In the genomic region with DNA sequence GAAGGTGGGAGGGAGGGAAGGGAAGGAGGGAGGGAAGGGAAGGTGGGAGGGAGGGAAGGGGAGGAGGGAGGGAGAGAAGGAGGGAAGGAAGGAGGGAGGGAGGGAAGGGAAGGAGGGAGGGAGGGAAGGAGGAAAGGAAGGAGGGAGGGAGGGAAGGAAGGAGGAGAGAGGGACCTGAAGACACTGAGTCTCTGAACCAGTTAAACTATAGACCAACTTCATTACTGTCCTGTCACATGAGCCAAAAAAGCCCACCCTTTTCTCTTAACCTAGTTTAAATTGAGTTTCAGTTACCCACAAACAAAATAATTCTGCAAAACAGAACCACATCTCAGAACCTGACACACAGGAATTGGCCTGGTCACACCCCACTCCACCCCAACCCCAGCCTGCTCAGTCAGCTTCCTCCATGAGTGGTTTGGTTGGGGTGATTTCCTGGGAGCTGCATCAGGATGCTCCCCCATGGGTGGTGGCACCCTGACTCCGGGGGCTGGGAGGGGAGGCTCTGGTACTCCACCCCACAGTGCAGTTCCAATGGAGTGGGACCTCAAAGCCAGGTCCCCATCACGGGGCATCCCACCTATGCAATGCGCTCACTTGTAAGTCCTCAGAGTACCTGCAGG, we compare ENCODE assay signal across 19 cellular contexts. TPM values are rescaled to one million over a fixed set of nuclear protein-coding genes. Genes with fewer than 3 reads are reported as not detected.
DNase-seq lines count a peak whose midpoint lies in the region; ATAC-seq, FAIRE-seq and TF ChIP-seq lines count a peak whose summit lies in the region.
"Had no signal": no experiment of that assay in that cellular context is flagged by ENCODE, and none has a peak within 500 bp of the region (broad histone marks: within the 10 kb centered on the region; RNA-seq: fewer than 3 reads in every experiment).

No MANE protein-coding gene starts in this region.

- TF ChIP-seq CTCF in OCI-LY1 (IDR thresholded peaks at IDR 0.05; ENCODE audit: low read length) = peak; percentile 12; the same call in 1 of the 2 replicates
- no peak for TF ChIP-seq CTCF in K562 (IDR thresholded peaks at IDR 0.05 in 2 of 3, conservative IDR thresholded peaks at IDR 0.05 in 1 of 3; ENCODE audit: insufficient read depth in 2 of 3, low read depth in 1 of 3, low read length in 3 of 3)
- TF ChIP-seq CTCF in natural killer cell (IDR thresholded peaks at IDR 0.05) = no peak
- TF ChIP-seq CTCF in gastrocnemius medialis (IDR thresholded peaks at IDR 0.05 in 4 of 5, conservative IDR thresholded peaks at IDR 0.05 in 1 of 5) = no peak

- H3K9ac ChIP-seq in OCI-LY1 (ENCODE audit: low read length) = no peak overlapping the region
- H3K9ac ChIP-seq in K562 (ENCODE audit: insufficient read depth in 1 of 2, low read depth in 2 of 2, low read length in 2 of 2) = peak overlapping the region in 1 of 2 experiments; percentile 42; a peak in 1 of 4 replicates

- H3K27ac Mint-ChIP-seq in activated CD4-positive, alpha-beta T cell treated with anti-CD3 and anti-CD28 coated beads, Interleukin-2, amount 10 ng/mL, durations not matched to agents 7 days and 5 days = peak overlapping the region; percentile 85
- peak overlapping the region; percentile 67 to 76 for H3K27ac Mint-ChIP-seq in natural killer cell
- H3K27ac Mint-ChIP-seq: WTC11 had no signal

- H4K20me1 ChIP-seq in OCI-LY1 (ENCODE audit: insufficient read depth, low read length) (no peaks in the 10 kb centered on the region), K562 (replicated peaks; ENCODE audit: control insufficient read depth, insufficient read depth, low read length) (no peaks in the 10 kb centered on the region)

- POLR2A ChIA-PET in activated CD4-positive, alpha-beta T cell treated with anti-CD3 and anti-CD28 coated beads, Interleukin-2, amount 10 ng/mL, durations not matched to agents 7 days and 5 days (lab: Charles Lee) = no interaction called here
- POLR2A ChIA-PET in K562 (lab: Yijun Ruan, JAX) = interaction anchor here (0.5 to 2.0 kb wide), 2 partner anchors 13 to 19 kb away, joined by 3 to 6 read pairs; no protein-coding TSS in a partner anchor

- no peak for FAIRE-seq in K562 (lab: Jason Lieb, UNC)
- FAIRE-seq: A549, GM12878 had no signal

- H2AFZ ChIP-seq in OCI-LY1 (ENCODE audit: low read length) = no peak overlapping the region
- no peak overlapping the region for H2AFZ ChIP-seq in K562 (ENCODE audit: low read depth, low read length)

- H3K4me1 Mint-ChIP-seq in activated CD4-positive, alpha-beta T cell treated with anti-CD3 and anti-CD28 coated beads, Interleukin-2, amount 10 ng/mL, durations not matched to agents 7 days and 5 days = peaks cover 75% of the 10 kb centered on the region
- H3K4me1 Mint-ChIP-seq in natural killer cell = peaks cover 70 to 73% of the 10 kb centered on the region in 2 donors

- TF ChIP-seq RAD21 in K562 (CRISPR knock-in tag; conservative IDR thresholded peaks at IDR 0.05 in 1 of 2, IDR thresholded peaks at IDR 0.05 in 1 of 2) = no peak

- H3K79me2 ChIP-seq in OCI-LY1 (ENCODE audit: insufficient read depth, low read length) = no peaks in the 10 kb centered on the region
- H3K79me2 ChIP-seq in K562 (ENCODE audit: control insufficient read depth, insufficient read depth, low read length) = no peaks in the 10 kb centered on the region

- H3K36me3 ChIP-seq in OCI-LY1 (ENCODE audit: insufficient read depth, low read length) (no peaks in the 10 kb centered on the region), K562 (ENCODE audit: control insufficient read depth, insufficient read depth, low read length) (no peaks in the 10 kb centered on the region), gastrocnemius medialis (no peaks in the 10 kb centered on the region)
- H3K36me3 ChIP-seq: tibial nerve had no signal

- H3K4me2 ChIP-seq in OCI-LY1 (ENCODE audit: low read length) = no peak overlapping the region
- H3K4me2 ChIP-seq in K562 (ENCODE audit: insufficient read depth, low read length) = no peak overlapping the region
- H3K4me2 ChIP-seq: A549 had no signal

- TF ChIP-seq POLR2A in K562 (conservative IDR thresholded peaks at IDR 0.05) (no peak), gastrocnemius medialis (IDR thresholded peaks at IDR 0.05) (no peak)

- CTCF ChIA-PET in activated CD4-positive, alpha-beta T cell treated with anti-CD3 and anti-CD28 coated beads, Interleukin-2, amount 10 ng/mL, durations not matched to agents 7 days and 5 days (lab: Charles Lee) = interaction anchor here (0.6 to 2.4 kb wide), 8 partner anchors 18 to 140 kb away, joined by 3 to 14 read pairs (median 4); a partner anchor contains a TSS
- CTCF ChIA-PET in K562 (lab: Yijun Ruan, JAX; ENCODE audit: low intra/inter-chr PET ratio) = no interaction called here

- H3K27me3 ChIP-seq in OCI-LY1 (ENCODE audit: insufficient read depth, low read length) (peaks cover 3% of the 10 kb centered on the region; the same call in 1 of the 2 replicates), K562 (ENCODE audit: control insufficient read depth in 2 of 2, insufficient read depth in 2 of 2, low read length in 2 of 2) (peaks cover 12 to 28% of the 10 kb centered on the region in 2 experiments; a peak in 4 of 5 replicates), gastrocnemius medialis (peaks cover 5 to 8% (median 7%) of the 10 kb centered on the region in 3 donors)

- peaks cover 2% of the 10 kb centered on the region for H3K36me3 Mint-ChIP-seq in activated CD4-positive, alpha-beta T cell treated with anti-CD3 and anti-CD28 coated beads, Interleukin-2, amount 10 ng/mL, durations not matched to agents 7 days and 5 days (ENCODE audit: low read depth)
- H3K36me3 Mint-ChIP-seq in natural killer cell = no peaks in the 10 kb centered on the region
- H3K36me3 Mint-ChIP-seq: WTC11 had no signal

- H3K27me3 Mint-ChIP-seq in activated CD4-positive, alpha-beta T cell treated with anti-CD3 and anti-CD28 coated beads, Interleukin-2, amount 10 ng/mL, durations not matched to agents 7 days and 5 days = peaks cover 19% of the 10 kb centered on the region
- no peaks in the 10 kb centered on the region for H3K27me3 Mint-ChIP-seq in natural killer cell (ENCODE audit: low read depth in 2 of 2)

- H3K27ac ChIP-seq in OCI-LY1 (ENCODE audit: low read depth, low read length, poor library complexity, severe bottlenecking) = no peak overlapping the region
- no peak overlapping the region for H3K27ac ChIP-seq in K562 (ENCODE audit: extremely low read depth, low read depth, low read length)
- H3K27ac ChIP-seq in gastrocnemius medialis = no peak overlapping the region
- H3K27ac ChIP-seq: A549, dorsolateral prefrontal cortex, tibial nerve had no signal

- ATAC-seq in K562 = no peak
- peak; percentile 19 to 38 (median 27) for ATAC-seq in natural killer cell
- no peak for ATAC-seq in HG03159 (IDR thresholded peaks at IDR 0.05; ENCODE audit: unreplicated experiment)
- no peak for ATAC-seq in gastrocnemius medialis
- ATAC-seq: A549, GM12878, right cardiac atrium, WTC11 had no signal

- intact Hi-C loops in K562 (cut with micrococcal nuclease) (loop anchor here (5.0 kb wide), 2 partner anchors 34 to 46 kb away; no protein-coding TSS in a partner anchor), natural killer cell (cut with micrococcal nuclease) (no loop called here), gastrocnemius medialis (cut with DNase I; ENCODE audit: low total_unique reads) (no loop called here)

- no peaks in the 10 kb centered on the region for H3K9me3 Mint-ChIP-seq in activated CD4-positive, alpha-beta T cell treated with anti-CD3 and anti-CD28 coated beads, Interleukin-2, amount 10 ng/mL, durations not matched to agents 7 days and 5 days
- H3K9me3 Mint-ChIP-seq in natural killer cell = no peaks in the 10 kb centered on the region
- H3K9me3 Mint-ChIP-seq: WTC11 had no signal

- H3K4me3 ChIP-seq in OCI-LY1 (ENCODE audit: low read depth, low read length, poor library complexity, severe bottlenecking) (no peak overlapping the region), K562 (no peak overlapping the region), gastrocnemius medialis (no peak overlapping the region)
- H3K4me3 ChIP-seq: A549, dorsolateral prefrontal cortex, GM12878, tibial nerve had no signal

- BruUV-seq in K562 (replicated peaks; lab: Mats Ljungman, UMichigan) = no TSS peak

- H3K4me3 Mint-ChIP-seq in activated CD4-positive, alpha-beta T cell treated with anti-CD3 and anti-CD28 coated beads, Interleukin-2, amount 10 ng/mL, durations not matched to agents 7 days and 5 days = no peak overlapping the region
- H3K4me3 Mint-ChIP-seq in natural killer cell = peak overlapping the region; percentile 50
- H3K4me3 Mint-ChIP-seq: WTC11 had no signal

- 6% methylated on average over 3 of the region's 3 CpGs for WGBS in K562 (ENCODE audit: insufficient coverage, low coverage, missing lambda C conversion rate)

- H3K9me1 ChIP-seq in K562 (ENCODE audit: control insufficient read depth, insufficient read depth, low read length) = no peaks in the 10 kb centered on the region

- H3K4me1 ChIP-seq in OCI-LY1 (ENCODE audit: insufficient read depth, low read length, severe bottlenecking) = peaks cover 16% of the 10 kb centered on the region
- peaks cover 5 to 30% of the 10 kb centered on the region in 2 experiments for H3K4me1 ChIP-seq in K562 (replicated peaks in 1 of 2; ENCODE audit: control insufficient read depth in 2 of 2, insufficient read depth in 2 of 2, low read length in 2 of 2)
- peaks cover 24 to 26% of the 10 kb centered on the region in 2 donors for H3K4me1 ChIP-seq in gastrocnemius medialis

- H3K9me3 ChIP-seq in OCI-LY1 (ENCODE audit: low read length) (no peaks in the 10 kb centered on the region), K562 (replicated peaks; ENCODE audit: control insufficient read depth, insufficient read depth, low read depth, low read length) (no peaks in the 10 kb centered on the region), gastrocnemius medialis (no peaks in the 10 kb centered on the region)
- H3K9me3 ChIP-seq: A549, Caco-2, tibial nerve had no signal

- TF ChIP-seq EP300 in K562 (IDR thresholded peaks at IDR 0.05; ENCODE audit: low read length) = no peak

- in situ Hi-C loops in K562 (cut with MboI) = no loop called here
- in situ Hi-C loops in gastrocnemius medialis (cut with MboI; ENCODE audit: low sequenced_read_pairs in 4 of 4) = no loop called here

- no peaks in the 10 kb centered on the region for H3F3A ChIP-seq in OCI-LY1 (ENCODE audit: insufficient read depth, low read length)

- DNase-seq in activated CD4-positive, alpha-beta T cell treated with anti-CD3 and anti-CD28 coated beads, Interleukin-2, amount 10 ng/mL, durations not matched to agents 7 days and 5 days = peak; percentile 41
- no peak for DNase-seq in activated CD4-positive, alpha-beta T cell treated with anti-CD3 and anti-CD28 coated beads for 4 hours
- DNase-seq in K562 (ENCODE audit: extremely low read depth in 1 of 4, low spot score in 3 of 4) (no peak), natural killer cell (no peak), NCI-H1092 (lab: John Stamatoyannopoulos, UW) (no peak), gastrocnemius medialis (no peak)
- DNase-seq: NCI-H1417 treated with DMSO at 0.1 percent for 48 hours; NCI-H446; right cardiac atrium; stimulated activated CD4-positive, alpha-beta T cell treated with anti-CD3 and anti-CD28 coated beads, Interleukin-2, amount 100 ng/mL, for 48 hours; stimulated activated CD8-positive, alpha-beta memory T cell treated with anti-CD3 and anti-CD28 coated beads, Interleukin-4, amount 100 ng/mL, for 48 hours had no signal

- H3K9me2 ChIP-seq in OCI-LY1 (ENCODE audit: low read depth, low read length) = no peaks in the 10 kb centered on the region

RNA-seq across cellular contexts. Expression of a gene that starts 4.7 kb away (rescaled TPM):
- total RNA-seq in activated CD4-positive, alpha-beta T cell treated with anti-CD3 and anti-CD28 coated beads, Interleukin-2, amount 10 ng/mL, durations not matched to agents 7 days and 5 days = 1 to 10 TPM; 3.8 TPM
- total RNA-seq in K562 (2011; cell fraction: chromatin; rRNA removed; ENCODE audit: low replicate concordance) = 0.42 and 1.0 TPM in 2 replicates
- 0.26 and 0.67 TPM in 2 replicates for total RNA-seq in K562 (2011; cell fraction: nucleolus; rRNA removed)
- 0.22 TPM in 1 of 2 replicates, not detected in the other for total RNA-seq in K562 (2011; cell fraction: nucleoplasm; rRNA removed)
- total RNA-seq in K562 (2014; rRNA removed) = not detected in 2 replicates
- total RNA-seq in K562 (2014; rRNA removed; fragmentation: Illumina TruSeq; extraction: Trizol) = not detected in 2 replicates
- not detected in 2 replicates for total RNA-seq in K562 (2015; rRNA removed; fragmentation: Illumina TruSeq; extraction: Trizol)
- total RNA-seq in K562 (2021) = 0.04 TPM in 1 of 2 replicates, not detected in the other
- not detected in 2 replicates for polyA plus RNA-seq in K562 (2011; rRNA removed)
- 0.12 TPM in 1 of 2 replicates, not detected in the other for polyA plus RNA-seq in K562 (2011; cell fraction: cytosol; rRNA removed)
- 0.18 and 0.55 TPM in 2 replicates for polyA plus RNA-seq in K562 (2011; cell fraction: nucleus; rRNA removed)
- polyA plus RNA-seq in K562 (2012) = 2.3 and 2.6 TPM in 2 replicates
- polyA plus RNA-seq in K562 (2014; fragmentation: Illumina TruSeq; extraction: Trizol) = 0.10 and 0.18 TPM in 2 replicates
- polyA plus RNA-seq in K562 (2014; fragmentation: Nextera tagmentation; extraction: Ambion mirVana) = under 1 TPM; 0.08 to 0.20 TPM
- 0.11 and 0.58 TPM in 2 replicates for polyA plus RNA-seq in K562 (2014; rRNA removed)
- polyA minus RNA-seq in K562 (2011; rRNA and poly(A)+ RNA removed) = not detected in 2 replicates
- not detected in 2 replicates for polyA minus RNA-seq in K562 (2011; cell fraction: cytosol; rRNA and poly(A)+ RNA removed)
- 0.27 and 0.44 TPM in 2 replicates for polyA minus RNA-seq in K562 (2011; cell fraction: nucleus; rRNA and poly(A)+ RNA removed)
- 1 to 10 TPM in 2 of 3 donors, under 1 TPM in 1; 0.92 to 1.6 (median 1.6) TPM for total RNA-seq in natural killer cell
- under 1 TPM in 1 of 4 donors, not detected in 3; 0.13 TPM for total RNA-seq in gastrocnemius medialis
- total RNA-seq: Caco-2 had no signal

RNA-seq across cellular contexts. Expression of a gene that starts 20.8 kb away (rescaled TPM):
- under 1 TPM; 0.04 to 0.17 TPM for total RNA-seq in activated CD4-positive, alpha-beta T cell treated with anti-CD3 and anti-CD28 coated beads, Interleukin-2, amount 10 ng/mL, durations not matched to agents 7 days and 5 days
- total RNA-seq in K562 (2011; cell fraction: chromatin; rRNA removed; ENCODE audit: low replicate concordance) = 2.2 and 9.7 TPM in 2 replicates
- total RNA-seq in K562 (2011; cell fraction: nucleolus; rRNA removed) = 4.7 and 5.7 TPM in 2 replicates
- 2.8 and 3.1 TPM in 2 replicates for total RNA-seq in K562 (2011; cell fraction: nucleoplasm; rRNA removed)
- total RNA-seq in K562 (2014; rRNA removed) (1.6 and 1.8 TPM in 2 replicates), K562 (2014; rRNA removed; fragmentation: Illumina TruSeq; extraction: Trizol) (0.73 and 1.4 TPM in 2 replicates), K562 (2015; rRNA removed; fragmentation: Illumina TruSeq; extraction: Trizol) (0.08 and 0.29 TPM in 2 replicates), K562 (2021) (1.1 and 1.4 TPM in 2 replicates), natural killer cell (under 1 TPM; 0.10 to 0.14 (median 0.14) TPM), gastrocnemius medialis (100 to 1,000 TPM in 1 of 4 donors, 10 to 100 TPM in 3; 45.3 to 107 (median 69.1) TPM)
- polyA plus RNA-seq in K562 (2011; rRNA removed) (0.50 and 0.60 TPM in 2 replicates), K562 (2014; fragmentation: Illumina TruSeq; extraction: Trizol) (1.9 and 4.6 TPM in 2 replicates), K562 (2014; fragmentation: Nextera tagmentation; extraction: Ambion mirVana) (1 to 10 TPM; 1.7 to 2.6 TPM), K562 (2014; rRNA removed) (0.54 and 2.1 TPM in 2 replicates)
- polyA plus RNA-seq in K562 (2011; cell fraction: cytosol; rRNA removed) = 0.21 and 0.37 TPM in 2 replicates
- polyA plus RNA-seq in K562 (2011; cell fraction: nucleus; rRNA removed) = 0.91 and 1.9 TPM in 2 replicates
- 0.78 and 3.2 TPM in 2 replicates for polyA plus RNA-seq in K562 (2012)
- 1.5 and 2.6 TPM in 2 replicates for polyA minus RNA-seq in K562 (2011; rRNA and poly(A)+ RNA removed)
- not detected in 2 replicates for polyA minus RNA-seq in K562 (2011; cell fraction: cytosol; rRNA and poly(A)+ RNA removed)
- 3.4 and 4.6 TPM in 2 replicates for polyA minus RNA-seq in K562 (2011; cell fraction: nucleus; rRNA and poly(A)+ RNA removed)
- total RNA-seq: Caco-2 had no signal

RNA-seq across cellular contexts. Expression of a gene that starts 27.0 kb away (rescaled TPM):
- 100 to 1,000 TPM; 113 to 116 TPM for total RNA-seq in activated CD4-positive, alpha-beta T cell treated with anti-CD3 and anti-CD28 coated beads, Interleukin-2, amount 10 ng/mL, durations not matched to agents 7 days and 5 days
- total RNA-seq in K562 (2011; cell fraction: chromatin; rRNA removed; ENCODE audit: low replicate concordance) = 34.7 and 120 TPM in 2 replicates
- total RNA-seq in K562 (2011; cell fraction: nucleolus; rRNA removed) = 149 and 167 TPM in 2 replicates
- total RNA-seq in K562 (2011; cell fraction: nucleoplasm; rRNA removed) = 100 and 105 TPM in 2 replicates
- 56.9 and 85.3 TPM in 2 replicates for total RNA-seq in K562 (2014; rRNA removed)
- 28.3 and 42.2 TPM in 2 replicates for total RNA-seq in K562 (2014; rRNA removed; fragmentation: Illumina TruSeq; extraction: Trizol)
- 59.0 and 60.6 TPM in 2 replicates for total RNA-seq in K562 (2015; rRNA removed; fragmentation: Illumina TruSeq; extraction: Trizol)
- 60.6 and 65.4 TPM in 2 replicates for total RNA-seq in K562 (2021)
- polyA plus RNA-seq in K562 (2011; rRNA removed) = 51.0 and 64.1 TPM in 2 replicates
- polyA plus RNA-seq in K562 (2011; cell fraction: cytosol; rRNA removed) = 80.3 and 166 TPM in 2 replicates
- polyA plus RNA-seq in K562 (2011; cell fraction: nucleus; rRNA removed) = 42.4 and 69.3 TPM in 2 replicates
- polyA plus RNA-seq in K562 (2012) = 53.4 and 87.2 TPM in 2 replicates
- 89.4 and 91.6 TPM in 2 replicates for polyA plus RNA-seq in K562 (2014; fragmentation: Illumina TruSeq; extraction: Trizol)
- polyA plus RNA-seq in K562 (2014; fragmentation: Nextera tagmentation; extraction: Ambion mirVana) = 10 to 100 TPM; 37.9 to 68.1 TPM
- 70.5 and 78.0 TPM in 2 replicates for polyA plus RNA-seq in K562 (2014; rRNA removed)
- 33.3 and 54.4 TPM in 2 replicates for polyA minus RNA-seq in K562 (2011; rRNA and poly(A)+ RNA removed)
- polyA minus RNA-seq in K562 (2011; cell fraction: cytosol; rRNA and poly(A)+ RNA removed) = 23.3 and 26.8 TPM in 2 replicates
- 50.1 and 59.2 TPM in 2 replicates for polyA minus RNA-seq in K562 (2011; cell fraction: nucleus; rRNA and poly(A)+ RNA removed)
- total RNA-seq in natural killer cell = 10 to 100 TPM; 73.2 to 91.0 (median 78.0) TPM
- total RNA-seq in gastrocnemius medialis = 10 to 100 TPM; 39.7 to 82.4 (median 56.3) TPM
- polyA plus RNA-seq: A549 had no signal

Comparison
In these comparisons a context has a peak if more than half of its experiments do, and no peak if none do; other contexts are left out.
1. ATAC-seq: peak in natural killer cell (3 of 3); none in K562 (single experiment), HG03159 (single experiment) and gastrocnemius medialis (0 of 2).
2. RNA of a gene that starts 20.8 kb away (total RNA-seq): 45.3 to 107 TPM in gastrocnemius medialis; 0.08 to 9.7 TPM in K562, 0.04 to 0.17 TPM in activated CD4-positive, alpha-beta T cell treated with anti-CD3 and anti-CD28 coated beads, Interleukin-2, amount 10 ng/mL, durations not matched to agents 7 days and 5 days and 0.10 to 0.14 TPM in natural killer cell; every median in the first group is over 4 times any median in the second.